In genomic region chr6:150910561-150910960, GRCh38 we compare ENCODE assay signal across 18 cellular contexts. TPM values are rescaled to one million over a fixed set of nuclear protein-coding genes. Genes with fewer than 3 reads are reported as not detected.
DNase-seq lines count a peak whose midpoint lies in the region; ATAC-seq and TF ChIP-seq lines count a peak whose summit lies in the region.
"Had no signal": no experiment of that assay in that cellular context is flagged by ENCODE, and none has a peak within 500 bp of the region (broad histone marks: within the 10 kb centered on the region; RNA-seq: fewer than 3 reads in every experiment).

No MANE protein-coding gene starts in this region.

- no peak overlapping the region for H3K4me3 ChIP-seq in mucosa of descending colon
- H3K4me3 ChIP-seq: A549, BLaER1, HAP-1 had no signal

- TF ChIP-seq CTCF in mucosa of descending colon (IDR thresholded peaks at IDR 0.05), result no peak

- DNase-seq in DMS53 (lab: John Stamatoyannopoulos, UW) (peak; percentile 41), DMS53 treated with DMSO at 0.1 percent for 48 hours (lab: John Stamatoyannopoulos, UW; ENCODE audit: unreplicated experiment) (no peak), dermis microvascular lymphatic vessel endothelial cell (ENCODE audit: low read depth in 2 of 2) (peak; percentile 40 to 44), left colon (no peak), mucosa of descending colon (no peak), AG20443 (ENCODE audit: low spot score) (no peak), foreskin melanocyte (no peak)
- no peak for DNase-seq in effector CD4-positive, alpha-beta T cell
- DNase-seq: 8988T; ACHN; CD4-positive, CD25-positive, alpha-beta regulatory T cell; CD8-positive, alpha-beta memory T cell; DND-41; GOT3; HFFc6 had no signal

- intact Hi-C loops in left colon (cut with DNase I, micrococcal nuclease) (no loop called here), mucosa of descending colon (cut with DNase I, micrococcal nuclease) (no loop called here)

- no peaks in the 10 kb centered on the region for H3K9me3 ChIP-seq in mucosa of descending colon
- H3K9me3 ChIP-seq: A549, BLaER1, HAP-1 had no signal

- H3K36me3 ChIP-seq in mucosa of descending colon (ENCODE audit: low read depth), result no peaks in the 10 kb centered on the region

- ATAC-seq in left colon (peak; percentile 68), mucosa of descending colon (peak; percentile 79)

- H3K4me1 ChIP-seq in mucosa of descending colon (ENCODE audit: low read depth), result no peaks in the 10 kb centered on the region
- H3K4me1 ChIP-seq: A549, BLaER1, HAP-1 had no signal

RNA-seq across cellular contexts. Expression of gene MTHFD1L, which starts 45.1 kb away (rescaled TPM):
- total RNA-seq in dermis microvascular lymphatic vessel endothelial cell, result 30.3 and 33.6 TPM in 2 replicates
- 10 to 100 TPM in 1 of 2 donors, 1 to 10 TPM in 1; 5.1 to 10.9 TPM for total RNA-seq in left colon
- 10 to 100 TPM in 1 of 3 donors, 1 to 10 TPM in 2; 7.1 to 11.1 (median 8.9) TPM for total RNA-seq in mucosa of descending colon

Comparison
In these comparisons a context has a peak if more than half of its experiments do, and no peak if none do; other contexts are left out.
1. DNase-seq: peak in DMS53 (single experiment) and dermis microvascular lymphatic vessel endothelial cell (2 of 2); none in DMS53 treated with DMSO at 0.1 percent for 48 hours (single experiment), left colon (0 of 2), mucosa of descending colon (0 of 3), effector CD4-positive, alpha-beta T cell (single experiment), AG20443 (single experiment) and foreskin melanocyte (single experiment).